Comparison of ENCODE assay signal across 17 cellular contexts in genomic region chr3:125358923-125359322, GRCh38. TPM values are rescaled to one million over a fixed set of nuclear protein-coding genes. Genes with fewer than 3 reads are reported as not detected.
DNase-seq lines count a peak whose midpoint lies in the region; ATAC-seq and TF ChIP-seq lines count a peak whose summit lies in the region.
"Had no signal": no experiment of that assay in that cellular context is flagged by ENCODE, and none has a peak within 500 bp of the region (broad histone marks: within the 10 kb centered on the region; RNA-seq: fewer than 3 reads in every experiment).

No MANE protein-coding gene starts in this region.

- H3K4me3 Mint-ChIP-seq in activated CD8-positive, alpha-beta T cell treated with anti-CD3 and anti-CD28 coated beads for 36 hours = peak overlapping the region; percentile 4
- no peak overlapping the region for H3K4me3 Mint-ChIP-seq in activated CD8-positive, alpha-beta T cell treated with anti-CD3 and anti-CD28 coated beads, Interleukin-2, amount 10 ng/mL, durations not matched to agents 7 days and 5 days
- peak overlapping the region in 2 of 7 donors; percentile 5 to 79 for H3K4me3 Mint-ChIP-seq in CD8-positive, alpha-beta memory T cell
- peak overlapping the region; percentile 60 for H3K4me3 Mint-ChIP-seq in natural killer cell

- H3K27ac Mint-ChIP-seq in activated CD8-positive, alpha-beta T cell treated with anti-CD3 and anti-CD28 coated beads for 36 hours = peak overlapping the region; percentile 62
- no peak overlapping the region for H3K27ac Mint-ChIP-seq in activated CD8-positive, alpha-beta T cell treated with anti-CD3 and anti-CD28 coated beads, Interleukin-2, amount 10 ng/mL, durations not matched to agents 7 days and 5 days
- H3K27ac Mint-ChIP-seq in CD8-positive, alpha-beta memory T cell = peak overlapping the region in 7 of 8 donors; percentile 1 to 75 (median 33)
- H3K27ac Mint-ChIP-seq in natural killer cell = peak overlapping the region; percentile 44 to 56

- POLR2A ChIA-PET in activated CD8-positive, alpha-beta T cell treated with anti-CD3 and anti-CD28 coated beads for 36 hours (lab: Charles Lee) = interaction anchor here (1.5 kb wide), 1 partner anchor 48 kb away, joined by 4 read pairs; no protein-coding TSS in a partner anchor
- POLR2A ChIA-PET in activated CD8-positive, alpha-beta T cell treated with anti-CD3 and anti-CD28 coated beads, Interleukin-2, amount 10 ng/mL, durations not matched to agents 7 days and 5 days (lab: Charles Lee) = interaction anchor here (1.5 kb wide), 1 partner anchor 16 kb away, joined by 6 read pairs; the partner anchor contains the start of gene ZNF148
- POLR2A ChIA-PET in CD8-positive, alpha-beta memory T cell (lab: Charles Lee) = no interaction called here

- peaks cover 28% of the 10 kb centered on the region for H3K4me1 ChIP-seq in CD8-positive, alpha-beta memory T cell (ENCODE audit: insufficient read depth, low read length)

- DNase-seq in activated CD8-positive, alpha-beta T cell treated with anti-CD3 and anti-CD28 coated beads for 36 hours = no peak
- no peak for DNase-seq in activated CD8-positive, alpha-beta T cell treated with anti-CD3 and anti-CD28 coated beads, Interleukin-2, amount 10 ng/mL, durations not matched to agents 7 days and 5 days
- DNase-seq in CD8-positive, alpha-beta memory T cell = no peak
- DNase-seq in natural killer cell = no peak
- DNase-seq in putamen (ENCODE audit: low spot score) = no peak
- DNase-seq in DMS153 treated with DMSO at 0.1 percent for 48 hours (lab: John Stamatoyannopoulos, UW; ENCODE audit: unreplicated experiment) = no peak
- DNase-seq: activated CD4-positive, alpha-beta T cell treated with anti-CD3 and anti-CD28 coated beads, Interleukin-2, amount 10 ng/mL, durations not matched to agents 7 days and 5 days; DMS79; lower lobe of right lung; NCI-H187; NCI-H226; NCI-H82; pancreas had no signal

- intact Hi-C loops in activated CD8-positive, alpha-beta T cell treated with anti-CD3 and anti-CD28 coated beads for 36 hours (cut with micrococcal nuclease) = loop anchor here (10.0 kb wide), 1 partner anchor 304 kb away; the partner anchor contains the start of gene HEG1
- intact Hi-C loops in natural killer cell (cut with micrococcal nuclease) = no loop called here

- H3K9me3 ChIP-seq in CD8-positive, alpha-beta memory T cell (ENCODE audit: low read length) = no peaks in the 10 kb centered on the region
- H3K9me3 ChIP-seq: lower lobe of right lung, pancreas had no signal

- TF ChIP-seq CTCF in activated CD8-positive, alpha-beta T cell treated with anti-CD3 and anti-CD28 coated beads for 36 hours (IDR thresholded peaks at IDR 0.05) = no peak
- TF ChIP-seq CTCF in VCaP (conservative IDR thresholded peaks at IDR 0.05) = no peak
- no peak for TF ChIP-seq CTCF in natural killer cell (IDR thresholded peaks at IDR 0.05)

- no peaks in the 10 kb centered on the region for H3K36me3 ChIP-seq in CD8-positive, alpha-beta memory T cell (ENCODE audit: insufficient read depth, low read length)
- H3K36me3 ChIP-seq: lower lobe of right lung, pancreas had no signal

- CTCF ChIA-PET in activated CD8-positive, alpha-beta T cell treated with anti-CD3 and anti-CD28 coated beads for 36 hours (lab: Charles Lee) = no interaction called here
- CTCF ChIA-PET in activated CD8-positive, alpha-beta T cell treated with anti-CD3 and anti-CD28 coated beads, Interleukin-2, amount 10 ng/mL, durations not matched to agents 7 days and 5 days (lab: Charles Lee) = no interaction called here
- CTCF ChIA-PET in CD8-positive, alpha-beta memory T cell (lab: Charles Lee) = no interaction called here

- H3K4me3 ChIP-seq in CD8-positive, alpha-beta memory T cell (ENCODE audit: low read length) = no peak overlapping the region
- H3K4me3 ChIP-seq: coronary artery, lower lobe of right lung, pancreas had no signal

- no peak overlapping the region for H3K27ac ChIP-seq in CD8-positive, alpha-beta memory T cell (ENCODE audit: low read depth, low read length)
- peak overlapping the region; percentile 51 for H3K27ac ChIP-seq in VCaP
- H3K27ac ChIP-seq: coronary artery, lower lobe of right lung, pancreas had no signal

- no peaks in the 10 kb centered on the region for H3K27me3 Mint-ChIP-seq in activated CD8-positive, alpha-beta T cell treated with anti-CD3 and anti-CD28 coated beads for 36 hours
- H3K27me3 Mint-ChIP-seq in activated CD8-positive, alpha-beta T cell treated with anti-CD3 and anti-CD28 coated beads, Interleukin-2, amount 10 ng/mL, durations not matched to agents 7 days and 5 days (ENCODE audit: low read depth) = no peaks in the 10 kb centered on the region
- no peaks in the 10 kb centered on the region for H3K27me3 Mint-ChIP-seq in CD8-positive, alpha-beta memory T cell
- H3K27me3 Mint-ChIP-seq in natural killer cell (ENCODE audit: low read depth in 2 of 2) = no peaks in the 10 kb centered on the region
- H3K27me3 Mint-ChIP-seq: activated CD4-positive, alpha-beta T cell treated with anti-CD3 and anti-CD28 coated beads, Interleukin-2, amount 10 ng/mL, durations not matched to agents 7 days and 5 days had no signal

- no peaks in the 10 kb centered on the region for H3K9me3 Mint-ChIP-seq in activated CD8-positive, alpha-beta T cell treated with anti-CD3 and anti-CD28 coated beads for 36 hours
- no peaks in the 10 kb centered on the region for H3K9me3 Mint-ChIP-seq in activated CD8-positive, alpha-beta T cell treated with anti-CD3 and anti-CD28 coated beads, Interleukin-2, amount 10 ng/mL, durations not matched to agents 7 days and 5 days (ENCODE audit: insufficient read depth)
- no peaks in the 10 kb centered on the region for H3K9me3 Mint-ChIP-seq in CD8-positive, alpha-beta memory T cell
- H3K9me3 Mint-ChIP-seq in natural killer cell = no peaks in the 10 kb centered on the region
- H3K9me3 Mint-ChIP-seq: activated CD4-positive, alpha-beta T cell treated with anti-CD3 and anti-CD28 coated beads, Interleukin-2, amount 10 ng/mL, durations not matched to agents 7 days and 5 days had no signal

- H3K36me3 Mint-ChIP-seq in activated CD8-positive, alpha-beta T cell treated with anti-CD3 and anti-CD28 coated beads for 36 hours (ENCODE audit: low read depth) = peaks cover 13% of the 10 kb centered on the region
- H3K36me3 Mint-ChIP-seq in activated CD8-positive, alpha-beta T cell treated with anti-CD3 and anti-CD28 coated beads, Interleukin-2, amount 10 ng/mL, durations not matched to agents 7 days and 5 days (ENCODE audit: low read depth) = peaks cover 5% of the 10 kb centered on the region
- peaks cover 0 to 6% (median 1%) of the 10 kb centered on the region in 3 donors for H3K36me3 Mint-ChIP-seq in CD8-positive, alpha-beta memory T cell
- no peaks in the 10 kb centered on the region for H3K36me3 Mint-ChIP-seq in natural killer cell

- no peaks in the 10 kb centered on the region for H3K27me3 ChIP-seq in CD8-positive, alpha-beta memory T cell (ENCODE audit: insufficient read depth, low read length, poor library complexity, severe bottlenecking)
- H3K27me3 ChIP-seq: pancreas had no signal

- no peak for ATAC-seq in activated CD8-positive, alpha-beta T cell treated with anti-CD3 and anti-CD28 coated beads for 36 hours
- ATAC-seq in activated CD8-positive, alpha-beta T cell treated with anti-CD3 and anti-CD28 coated beads, Interleukin-2, amount 10 ng/mL, durations not matched to agents 7 days and 5 days = no peak
- ATAC-seq in natural killer cell (no peak), GM21367 (IDR thresholded peaks at IDR 0.05; ENCODE audit: unreplicated experiment) (no peak)
- ATAC-seq: activated naive CD4-positive, alpha-beta T cell treated with anti-CD3 and anti-CD28 coated beads, Interleukin-2, amount 50 U/mL, for 72 hours; lower lobe of right lung; pancreas had no signal

- H3K4me1 Mint-ChIP-seq in activated CD8-positive, alpha-beta T cell treated with anti-CD3 and anti-CD28 coated beads for 36 hours (ENCODE audit: low read depth) = peaks cover 60% of the 10 kb centered on the region
- H3K4me1 Mint-ChIP-seq in activated CD8-positive, alpha-beta T cell treated with anti-CD3 and anti-CD28 coated beads, Interleukin-2, amount 10 ng/mL, durations not matched to agents 7 days and 5 days (ENCODE audit: low read depth) = peaks cover 22% of the 10 kb centered on the region
- H3K4me1 Mint-ChIP-seq in CD8-positive, alpha-beta memory T cell = peaks cover 64 to 95% (median 94%) of the 10 kb centered on the region in 3 donors
- peaks cover 78 to 84% of the 10 kb centered on the region in 2 donors for H3K4me1 Mint-ChIP-seq in natural killer cell

RNA-seq across cellular contexts. Expression of gene ZNF148, which starts 16.2 kb away (rescaled TPM):
- total RNA-seq in activated CD8-positive, alpha-beta T cell treated with anti-CD3 and anti-CD28 coated beads for 36 hours = 10 to 100 TPM; 36.3 to 36.9 TPM
- total RNA-seq in activated CD8-positive, alpha-beta T cell treated with anti-CD3 and anti-CD28 coated beads, Interleukin-2, amount 10 ng/mL, durations not matched to agents 7 days and 5 days = 10 to 100 TPM; 39.1 to 39.6 TPM
- 10 to 100 TPM; 35.4 to 39.3 TPM for total RNA-seq in CD8-positive, alpha-beta memory T cell
- 69.6 TPM for polyA plus RNA-seq in CD8-positive, alpha-beta memory T cell
- 10 to 100 TPM; 61.1 to 72.5 (median 62.8) TPM for total RNA-seq in natural killer cell
